In the genomic region with DNA sequence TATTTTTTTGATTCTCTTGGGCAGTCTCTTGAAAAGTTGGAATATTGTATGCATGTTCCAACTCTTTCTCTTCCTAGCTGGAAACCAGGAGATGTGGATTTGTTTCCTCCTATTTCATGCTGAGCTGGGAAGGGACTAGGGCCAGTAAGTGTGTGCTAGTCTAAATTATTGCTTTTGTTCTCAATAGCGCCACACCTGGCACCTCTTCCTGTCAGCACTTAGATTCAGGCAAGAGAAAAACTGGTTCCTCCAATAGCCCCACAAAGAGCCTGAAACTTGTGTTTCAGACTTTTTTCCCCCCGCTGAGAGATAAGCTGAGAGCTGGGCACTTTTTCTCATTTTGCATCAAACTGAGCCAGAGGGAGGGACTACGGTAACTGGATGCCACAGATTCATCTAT, we compare ENCODE assay signal across 11 cellular contexts.
"Had no signal": no experiment of that assay in that cellular context is flagged by ENCODE, and none has a peak within 500 bp of the region (broad histone marks: within the 10 kb centered on the region; RNA-seq: fewer than 3 reads in every experiment).

No MANE protein-coding gene starts in this region.

- H3K4me1 Mint-ChIP-seq: naive thymus-derived CD4-positive, alpha-beta T cell had no signal

- H3K36me3 ChIP-seq: tibial nerve, uterus had no signal

- H3K4me3 Mint-ChIP-seq: naive thymus-derived CD4-positive, alpha-beta T cell had no signal

- H3K9me3 ChIP-seq: mucosa of descending colon, tibial nerve, uterus had no signal

- H3K27ac Mint-ChIP-seq: activated T-helper 2 cell treated with anti-CD3 and anti-CD28 coated beads, Interferon-gamma antibody, Interleukin-2, Interleukin-4, amounts not matched to agents 10 μg/mL and 5 μg/mL and 100 μg/mL, durations not matched to agents 14 hours and 24 hours and 36 hours; naive thymus-derived CD4-positive, alpha-beta T cell had no signal

- H3K27ac ChIP-seq: tibial nerve, uterus had no signal

- H3K36me3 Mint-ChIP-seq: naive thymus-derived CD4-positive, alpha-beta T cell had no signal

- H3K4me1 ChIP-seq: tibial nerve, uterus had no signal

- DNase-seq: activated naive CD4-positive, alpha-beta T cell treated with anti-CD3 and anti-CD28 coated beads, Interleukin-2, amount 50 U/mL, for 16 hours; dermis blood vessel endothelial cell; head of caudate nucleus; mucosa of descending colon; naive thymus-derived CD4-positive, alpha-beta T cell; retina; stimulated activated CD4-positive, alpha-beta T cell treated with anti-CD3 and anti-CD28 coated beads, Interleukin-4, amount 100 ng/mL, for 1 hour; stimulated activated naive CD4-positive, alpha-beta T cell; uterus had no signal

- H3K27me3 ChIP-seq: tibial nerve, uterus had no signal

- H3K4me3 ChIP-seq: mucosa of descending colon, tibial nerve, uterus had no signal
